Comparison of ENCODE assay signal across 1 cellular context in the genomic region with DNA sequence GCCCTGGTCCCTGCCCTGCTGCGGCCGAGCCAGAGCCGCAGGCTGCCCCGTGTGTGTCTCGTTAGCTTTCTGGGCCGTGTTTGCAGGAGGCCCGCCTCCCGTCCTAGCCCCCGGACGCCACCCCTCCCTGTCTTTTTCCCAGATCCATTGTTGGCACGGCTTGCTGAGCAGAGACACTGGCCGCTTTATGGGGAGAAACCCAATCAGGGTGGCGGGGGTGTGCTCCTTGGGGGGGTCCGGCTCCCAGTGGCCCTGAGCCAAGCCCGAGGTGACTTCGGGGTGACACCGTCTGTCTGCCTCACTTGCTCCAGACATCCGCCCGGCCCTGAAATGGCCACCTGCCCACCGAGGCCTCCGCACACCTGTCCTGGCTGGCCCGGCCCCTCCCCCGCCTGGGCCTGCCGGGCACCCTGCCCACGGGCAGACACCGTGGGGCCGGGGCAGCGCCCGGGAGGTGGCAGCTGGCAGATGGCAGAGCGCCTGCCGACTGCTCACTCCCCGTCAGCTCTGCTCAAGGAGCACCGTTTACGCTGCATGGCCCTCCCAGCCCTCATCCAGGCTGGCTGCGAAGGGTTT.
TF ChIP-seq lines count a peak whose summit lies in the region.

No MANE protein-coding gene starts in this region.

TF ChIP-seq in Ishikawa, 13 proteins besides CTCF, POLR2A, EP300 and RAD21 (continued from another document):
- TF ChIP-seq FOXM1 (IDR thresholded peaks at IDR 0.05; ENCODE audit: borderline replicate concordance, low read depth) (peak; percentile 79), TAF1 (IDR thresholded peaks at IDR 0.05; ENCODE audit: low read depth) (peak; percentile 10; the same call in 1 of the 2 replicates)
